In the genomic region with DNA sequence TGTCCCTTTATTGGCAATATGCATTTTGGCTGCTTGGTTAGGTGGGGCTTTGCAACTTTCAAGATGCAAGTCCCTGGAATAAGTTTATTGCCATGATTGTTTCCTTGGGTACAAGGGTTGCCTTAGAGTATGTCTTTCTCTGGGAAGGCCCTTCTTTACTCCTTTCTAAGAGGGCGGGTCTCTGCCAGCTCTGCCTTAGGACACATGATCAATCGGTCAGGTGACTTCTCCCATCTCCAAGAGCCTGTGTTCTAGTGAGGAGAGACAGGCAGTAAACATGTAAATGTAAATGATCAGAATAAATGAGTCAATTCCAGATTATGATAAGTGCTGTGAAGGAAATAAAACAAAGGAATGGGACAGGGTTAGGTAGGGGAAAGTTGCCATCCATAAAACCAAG, we compare ENCODE assay signal across 1 cellular context.
TF ChIP-seq lines count a peak whose summit lies in the region.

No MANE protein-coding gene starts in this region.

TF ChIP-seq in HepG2, 621 proteins besides CTCF, POLR2A, EP300 and RAD21:
- TF ChIP-seq, protein P1, sequence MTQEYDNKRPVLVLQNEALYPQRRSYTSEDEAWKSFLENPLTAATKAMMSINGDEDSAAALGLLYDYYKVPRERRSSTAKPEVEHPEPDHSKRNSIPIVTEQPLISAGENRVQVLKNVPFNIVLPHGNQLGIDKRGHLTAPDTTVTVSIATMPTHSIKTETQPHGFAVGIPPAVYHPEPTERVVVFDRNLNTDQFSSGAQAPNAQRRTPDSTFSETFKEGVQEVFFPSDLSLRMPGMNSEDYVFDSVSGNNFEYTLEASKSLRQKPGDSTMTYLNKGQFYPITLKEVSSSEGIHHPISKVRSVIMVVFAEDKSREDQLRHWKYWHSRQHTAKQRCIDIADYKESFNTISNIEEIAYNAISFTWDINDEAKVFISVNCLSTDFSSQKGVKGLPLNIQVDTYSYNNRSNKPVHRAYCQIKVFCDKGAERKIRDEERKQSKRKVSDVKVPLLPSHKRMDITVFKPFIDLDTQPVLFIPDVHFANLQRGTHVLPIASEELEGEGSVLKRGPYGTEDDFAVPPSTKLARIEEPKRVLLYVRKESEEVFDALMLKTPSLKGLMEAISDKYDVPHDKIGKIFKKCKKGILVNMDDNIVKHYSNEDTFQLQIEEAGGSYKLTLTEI (CRISPR knock-in tag; conservative IDR thresholded peaks at IDR 0.05) = no peak
- TF ChIP-seq PAX8 (CRISPR knock-in tag; IDR thresholded peaks at IDR 0.05; ENCODE audit: borderline replicate concordance) (no peak), NCOR1 (IDR thresholded peaks at IDR 0.05; ENCODE audit: borderline replicate concordance, low read length) (no peak), KDM4B (CRISPR knock-in tag; IDR thresholded peaks at IDR 0.05) (no peak)
- TF ChIP-seq, protein P2, sequence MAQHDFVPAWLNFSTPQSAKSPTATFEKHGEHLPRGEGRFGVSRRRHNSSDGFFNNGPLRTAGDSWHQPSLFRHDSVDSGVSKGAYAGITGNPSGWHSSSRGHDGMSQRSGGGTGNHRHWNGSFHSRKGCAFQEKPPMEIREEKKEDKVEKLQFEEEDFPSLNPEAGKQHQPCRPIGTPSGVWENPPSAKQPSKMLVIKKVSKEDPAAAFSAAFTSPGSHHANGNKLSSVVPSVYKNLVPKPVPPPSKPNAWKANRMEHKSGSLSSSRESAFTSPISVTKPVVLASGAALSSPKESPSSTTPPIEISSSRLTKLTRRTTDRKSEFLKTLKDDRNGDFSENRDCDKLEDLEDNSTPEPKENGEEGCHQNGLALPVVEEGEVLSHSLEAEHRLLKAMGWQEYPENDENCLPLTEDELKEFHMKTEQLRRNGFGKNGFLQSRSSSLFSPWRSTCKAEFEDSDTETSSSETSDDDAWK (CRISPR knock-in tag; IDR thresholded peaks at IDR 0.05) = no peak
